Comparison of ENCODE assay signal across 8 cellular contexts in genomic region chr3:105868745-105869530, GRCh38. TPM values are rescaled to one million over a fixed set of nuclear protein-coding genes. Genes with fewer than 3 reads are reported as not detected.
A peak's percentile ranks its signal among the peaks of the same experiment; 100 is the strongest.
DNase-seq lines count a peak whose midpoint lies in the region; ATAC-seq, FAIRE-seq and TF ChIP-seq lines count a peak whose summit lies in the region.

CBLB (minus strand) TSS chr3:105869012; CDS start chr3:105867577, 1,435 bp downstream.

- H3K27me3 Mint-ChIP-seq in naive thymus-derived CD8-positive, alpha-beta T cell: no peaks in the 10 kb centered on the region

- H3K9me2 ChIP-seq in Loucy (replicated peaks; ENCODE audit: low read depth, low read length): no peaks in the 10 kb centered on the region

- peak within 1 kb of the TSS; percentile 96 for H3K4me2 ChIP-seq in Loucy (ENCODE audit: low read depth, low read length, poor library complexity, severe bottlenecking)

- TF ChIP-seq POLR2A in H54 (IDR thresholded peaks at IDR 0.05; ENCODE audit: low read depth, low read length) (peak; percentile 87), Raji (IDR thresholded peaks at IDR 0.05; ENCODE audit: insufficient read depth, low read depth, low read length) (peak; percentile 66)

- H3K9me3 ChIP-seq in Loucy (ENCODE audit: insufficient read depth, low read depth, low read length): no peaks in the 10 kb centered on the region

- no peaks in the 10 kb centered on the region for H3K36me3 ChIP-seq in Loucy (ENCODE audit: insufficient read depth, low read length)

- DNase-seq in EH (ENCODE audit: low read depth) (peak; percentile 97), H54 (ENCODE audit: insufficient read length, low spot score) (peak; percentile 86), fibroblast of mammary gland (ENCODE audit: low read depth) (peak; percentile 99)
- DNase-seq in activated T-helper 9 cell treated with anti-CD3 and anti-CD28 coated beads, Interleukin-2, amount 50 U/mL, for 16 hours (ENCODE audit: low read depth): peak; percentile 77
- DNase-seq in naive thymus-derived CD8-positive, alpha-beta T cell: peak; percentile 75 to 97 (median 84)
- peak; percentile 83 to 93 (median 88) for DNase-seq in stimulated activated naive CD4-positive, alpha-beta T cell (lab: John Stamatoyannopoulos, UW)

- H3K9ac ChIP-seq in Loucy (ENCODE audit: low read depth, low read length, poor library complexity, severe bottlenecking): peak within 1 kb of the TSS; percentile 85

- no peak for TF ChIP-seq CTCF in Loucy (conservative IDR thresholded peaks at IDR 0.05; ENCODE audit: low read length)
- no peak for TF ChIP-seq CTCF in fibroblast of mammary gland (conservative IDR thresholded peaks at IDR 0.05; ENCODE audit: control insufficient read depth, insufficient read depth, low read depth, low read length)

- ATAC-seq in naive thymus-derived CD8-positive, alpha-beta T cell: peak; percentile 84 to 85

- peak within 1 kb of the TSS; percentile 97 for H2AFZ ChIP-seq in Loucy (ENCODE audit: low read length)

- H3F3A ChIP-seq in Loucy (ENCODE audit: low read depth): no peaks in the 10 kb centered on the region

- peak within 1 kb of the TSS in 9 of 10 donors; percentile 95 to 100 (median 99) for H3K4me3 Mint-ChIP-seq in naive thymus-derived CD8-positive, alpha-beta T cell

- peak; percentile 100 for FAIRE-seq in H54 (lab: Jason Lieb, UNC)

- H3K79me2 ChIP-seq in Loucy (ENCODE audit: insufficient read depth, low read length): peaks cover 37% of the 10 kb centered on the region

- H3K27me3 ChIP-seq in Loucy (ENCODE audit: insufficient read depth, low read length, poor library complexity, severe bottlenecking): no peaks in the 10 kb centered on the region

- H3K4me1 Mint-ChIP-seq in naive thymus-derived CD8-positive, alpha-beta T cell: peaks cover 29 to 58% (median 49%) of the 10 kb centered on the region in 4 donors

- peaks cover 4 to 27% (median 10%) of the 10 kb centered on the region in 3 donors for H3K36me3 Mint-ChIP-seq in naive thymus-derived CD8-positive, alpha-beta T cell

- H3K27ac Mint-ChIP-seq in naive thymus-derived CD8-positive, alpha-beta T cell: peak within 1 kb of the TSS; percentile 83 to 100 (median 99)

- H3K4me3 ChIP-seq in Loucy (ENCODE audit: low read length, poor library complexity, severe bottlenecking) (peak within 1 kb of the TSS; percentile 95), fibroblast of mammary gland (ENCODE audit: control insufficient read depth, low read depth, low read length) (peak within 1 kb of the TSS; percentile 94)

- H3K4me1 ChIP-seq in Loucy (ENCODE audit: insufficient read depth, low read length, poor library complexity, severe bottlenecking): peaks cover 35% of the 10 kb centered on the region

- peaks cover 11% of the 10 kb centered on the region for H4K20me1 ChIP-seq in Loucy (ENCODE audit: insufficient read depth, low read length, poor library complexity, severe bottlenecking)

- POLR2A ChIA-PET in naive thymus-derived CD8-positive, alpha-beta T cell (lab: Charles Lee): interaction anchor here (0.6 to 1.8 kb wide), 14 partner anchors 8 to 340 kb away, joined by 3 to 6 read pairs (median 3); no protein-coding TSS in a partner anchor

- H3K9me3 Mint-ChIP-seq in naive thymus-derived CD8-positive, alpha-beta T cell: no peaks in the 10 kb centered on the region

RNA-seq across cellular contexts. Expression of gene CBLB, which starts in this region (rescaled TPM):
- 100 to 1,000 TPM; 106 to 108 TPM for total RNA-seq in naive thymus-derived CD8-positive, alpha-beta T cell
- 10 to 100 TPM; 32.1 to 36.6 (median 34.2) TPM for polyA plus RNA-seq in naive thymus-derived CD8-positive, alpha-beta T cell

Comparison
In these comparisons a context has a peak if more than half of its experiments do, and no peak if none do; other contexts are left out.
1. Peak in every context shown above with its lines: DNase-seq, ATAC-seq and H3K4me3 ChIP-seq.